7 cellular contexts compared by ENCODE assay signal in genomic region chr12:57458665-57459054, GRCh38. TPM values are rescaled to one million over a fixed set of nuclear protein-coding genes. Genes with fewer than 3 reads are reported as not detected.
DNase-seq lines count a peak whose midpoint lies in the region; ATAC-seq and TF ChIP-seq lines count a peak whose summit lies in the region.

No MANE protein-coding gene starts in this region.

- peaks cover 54% of the 10 kb centered on the region for H3K4me1 Mint-ChIP-seq in activated T-helper 1 cell treated with anti-CD3 and anti-CD28 coated beads, Interleukin-12 subunit alpha, Interleukin-12 subunit beta, Interleukin-2, Interleukin-4 antibody, amounts not matched to agents 30 ng/mL and 10 ng/mL and 1 ng/mL, durations not matched to agents 14 hours and 24 hours and 36 hours (ENCODE audit: low read depth)
- H3K4me1 Mint-ChIP-seq in stimulated activated naive B cell treated with anti-CD40 and anti-IgM and Interleukin-4, amounts not matched to agents 10 μg/mL and 1 μg/mL and 100 μg/mL, for 72 hours: peaks cover 53 to 83% of the 10 kb centered on the region in 2 donors

- WGBS in aorta, 2 donors: 28 to 29% methylated on average over 3 of the region's 3 CpGs

- H3K4me1 ChIP-seq in iPS-15b (ENCODE audit: control insufficient read depth, insufficient read depth, low read length): peaks cover 20% of the 10 kb centered on the region
- H3K4me1 ChIP-seq in aorta (ENCODE audit: control insufficient read depth in 1 of 2, insufficient read depth in 2 of 2, low read length in 2 of 2): no peaks in the 10 kb centered on the region

- H3K27me3 ChIP-seq in HL-60 (ENCODE audit: insufficient read depth, poor library complexity, severe bottlenecking): peaks cover 17% of the 10 kb centered on the region
- H3K27me3 ChIP-seq in iPS-15b (ENCODE audit: control insufficient read depth, insufficient read depth, low read length): no peaks in the 10 kb centered on the region
- H3K27me3 ChIP-seq in aorta (ENCODE audit: control insufficient read depth in 1 of 2, insufficient read depth in 2 of 2, low read length in 1 of 2): no peaks in the 10 kb centered on the region

- H3K4me3 Mint-ChIP-seq in activated T-helper 1 cell treated with anti-CD3 and anti-CD28 coated beads, Interleukin-12 subunit alpha, Interleukin-12 subunit beta, Interleukin-2, Interleukin-4 antibody, amounts not matched to agents 30 ng/mL and 10 ng/mL and 1 ng/mL, durations not matched to agents 14 hours and 24 hours and 36 hours: peak overlapping the region; percentile 94
- H3K4me3 Mint-ChIP-seq in stimulated activated naive B cell treated with anti-CD40 and anti-IgM and Interleukin-4, amounts not matched to agents 10 μg/mL and 1 μg/mL and 100 μg/mL, for 72 hours: peak overlapping the region; percentile 85 to 96

- H3K27ac ChIP-seq in HL-60 (replicated peaks) (no peak overlapping the region), aorta (ENCODE audit: low read depth in 1 of 2, low read length in 2 of 2) (no peak overlapping the region)

- H3K36me3 ChIP-seq in iPS-15b (ENCODE audit: control insufficient read depth, insufficient read depth, low read length) (no peaks in the 10 kb centered on the region), aorta (ENCODE audit: control insufficient read depth in 1 of 2, insufficient read depth in 2 of 2, low read length in 1 of 2) (no peaks in the 10 kb centered on the region)

- H3K9me3 ChIP-seq in iPS-15b (ENCODE audit: control insufficient read depth, insufficient read depth, low read length): no peaks in the 10 kb centered on the region
- H3K9me3 ChIP-seq in aorta (ENCODE audit: control insufficient read depth, low read length): no peaks in the 10 kb centered on the region

- peak overlapping the region; percentile 24 for H3K9ac ChIP-seq in iPS-15b (ENCODE audit: low read depth, low read length)

- intact Hi-C loops in activated T-helper 1 cell treated with anti-CD3 and anti-CD28 coated beads, Interleukin-12 subunit alpha, Interleukin-12 subunit beta, Interleukin-2, Interleukin-4 antibody, amounts not matched to agents 30 ng/mL and 10 ng/mL and 1 ng/mL, durations not matched to agents 14 hours and 24 hours and 36 hours (cut with micrococcal nuclease): loop anchor here (1.0 kb wide), 9 partner anchors 27 to 245 kb away; partner anchors contain the start of genes DCTN2, DDIT3 and R3HDM2
- intact Hi-C loops in aorta (cut with DNase I): no loop called here

- H3K27me3 Mint-ChIP-seq in activated T-helper 1 cell treated with anti-CD3 and anti-CD28 coated beads, Interleukin-12 subunit alpha, Interleukin-12 subunit beta, Interleukin-2, Interleukin-4 antibody, amounts not matched to agents 30 ng/mL and 10 ng/mL and 1 ng/mL, durations not matched to agents 14 hours and 24 hours and 36 hours (ENCODE audit: insufficient read depth): peaks cover 19% of the 10 kb centered on the region
- no peaks in the 10 kb centered on the region for H3K27me3 Mint-ChIP-seq in stimulated activated naive B cell treated with anti-CD40 and anti-IgM and Interleukin-4, amounts not matched to agents 10 μg/mL and 1 μg/mL and 100 μg/mL, for 72 hours

- H3K9me3 Mint-ChIP-seq in activated T-helper 1 cell treated with anti-CD3 and anti-CD28 coated beads, Interleukin-12 subunit alpha, Interleukin-12 subunit beta, Interleukin-2, Interleukin-4 antibody, amounts not matched to agents 30 ng/mL and 10 ng/mL and 1 ng/mL, durations not matched to agents 14 hours and 24 hours and 36 hours: no peaks in the 10 kb centered on the region
- H3K9me3 Mint-ChIP-seq in stimulated activated naive B cell treated with anti-CD40 and anti-IgM and Interleukin-4, amounts not matched to agents 10 μg/mL and 1 μg/mL and 100 μg/mL, for 72 hours: no peaks in the 10 kb centered on the region

- no peak for TF ChIP-seq CTCF in HL-60 (IDR thresholded peaks at IDR 0.05; ENCODE audit: insufficient read depth, low read length)

- H3K36me3 Mint-ChIP-seq in activated T-helper 1 cell treated with anti-CD3 and anti-CD28 coated beads, Interleukin-12 subunit alpha, Interleukin-12 subunit beta, Interleukin-2, Interleukin-4 antibody, amounts not matched to agents 30 ng/mL and 10 ng/mL and 1 ng/mL, durations not matched to agents 14 hours and 24 hours and 36 hours (ENCODE audit: low read depth): no peaks in the 10 kb centered on the region
- H3K36me3 Mint-ChIP-seq in stimulated activated naive B cell treated with anti-CD40 and anti-IgM and Interleukin-4, amounts not matched to agents 10 μg/mL and 1 μg/mL and 100 μg/mL, for 72 hours: peaks cover 0 to 3% of the 10 kb centered on the region in 2 donors

- H3K4me3 ChIP-seq in HL-60 (replicated peaks; ENCODE audit: insufficient read depth, low read length) (peak overlapping the region; percentile 60), iPS-15b (ENCODE audit: low read depth, low read length) (peak overlapping the region; percentile 71), aorta (ENCODE audit: low read length in 2 of 2) (no peak overlapping the region)

- no peak for DNase-seq in HL-60 (ENCODE audit: low read depth in 1 of 2, low spot score in 1 of 2)
- no peak for DNase-seq in activated T-helper 1 cell treated with anti-CD3 and anti-CD28 coated beads, Interleukin-12 subunit alpha, Interleukin-12 subunit beta, Interleukin-2, Interleukin-4 antibody, amounts not matched to agents 30 ng/mL and 10 ng/mL and 1 ng/mL, durations not matched to agents 14 hours and 24 hours and 36 hours (ENCODE audit: low spot score)
- no peak for DNase-seq in stimulated activated naive B cell treated with anti-CD40 and anti-IgM and Interleukin-4, amounts not matched to agents 10 μg/mL and 1 μg/mL and 100 μg/mL, for 72 hours
- no peak for DNase-seq in aorta

- H3K27ac Mint-ChIP-seq in activated T-helper 1 cell treated with anti-CD3 and anti-CD28 coated beads, Interleukin-12 subunit alpha, Interleukin-12 subunit beta, Interleukin-2, Interleukin-4 antibody, amounts not matched to agents 30 ng/mL and 10 ng/mL and 1 ng/mL, durations not matched to agents 14 hours and 24 hours and 36 hours: peak overlapping the region; percentile 93
- H3K27ac Mint-ChIP-seq in stimulated activated naive B cell treated with anti-CD40 and anti-IgM and Interleukin-4, amounts not matched to agents 10 μg/mL and 1 μg/mL and 100 μg/mL, for 72 hours: peak overlapping the region; percentile 99

- ATAC-seq in stimulated activated naive B cell treated with anti-CD40 and anti-IgM and Interleukin-4, amounts not matched to agents 10 μg/mL and 1 μg/mL and 100 μg/mL, for 72 hours (replicated peaks): no peak
- ATAC-seq in aorta (ENCODE audit: low FRiP score) (no peak), HG02588 (IDR thresholded peaks at IDR 0.05; ENCODE audit: unreplicated experiment) (no peak), GM21360 (IDR thresholded peaks at IDR 0.05; ENCODE audit: unreplicated experiment) (no peak)

RNA-seq across cellular contexts. Expression of gene GLI1, which starts 0.9 kb away (rescaled TPM):
- total RNA-seq in activated T-helper 1 cell treated with anti-CD3 and anti-CD28 coated beads, Interleukin-12 subunit alpha, Interleukin-12 subunit beta, Interleukin-2, Interleukin-4 antibody, amounts not matched to agents 30 ng/mL and 10 ng/mL and 1 ng/mL, durations not matched to agents 14 hours and 24 hours and 36 hours: 1.5 and 2.5 TPM in 2 replicates
- 10 to 100 TPM in 1 of 2 donors, 1 to 10 TPM in 1; 2.4 to 15.5 TPM for total RNA-seq in aorta
- polyA plus RNA-seq in aorta: 1 to 10 TPM in 1 of 2 donors, under 1 TPM in 1; 0.25 to 2.1 TPM

RNA-seq across cellular contexts. Expression of gene INHBE, which starts 3.6 kb away (rescaled TPM):
- total RNA-seq in activated T-helper 1 cell treated with anti-CD3 and anti-CD28 coated beads, Interleukin-12 subunit alpha, Interleukin-12 subunit beta, Interleukin-2, Interleukin-4 antibody, amounts not matched to agents 30 ng/mL and 10 ng/mL and 1 ng/mL, durations not matched to agents 14 hours and 24 hours and 36 hours: 0.22 and 0.41 TPM in 2 replicates
- not detected for total RNA-seq in aorta
- not detected for polyA plus RNA-seq in aorta

RNA-seq across cellular contexts. Expression of gene ARHGAP9, which starts 21.0 kb away (rescaled TPM):
- total RNA-seq in activated T-helper 1 cell treated with anti-CD3 and anti-CD28 coated beads, Interleukin-12 subunit alpha, Interleukin-12 subunit beta, Interleukin-2, Interleukin-4 antibody, amounts not matched to agents 30 ng/mL and 10 ng/mL and 1 ng/mL, durations not matched to agents 14 hours and 24 hours and 36 hours: 102 TPM in 2 replicates
- 10 to 100 TPM; 16.2 to 38.8 TPM for total RNA-seq in aorta
- 10 to 100 TPM in 1 of 2 donors, 1 to 10 TPM in 1; 5.5 to 21.2 TPM for polyA plus RNA-seq in aorta

RNA-seq across cellular contexts. Expression of gene INHBC, which starts 24.1 kb away (rescaled TPM):
- 0.15 TPM in 1 of 2 replicates, not detected in the other for total RNA-seq in activated T-helper 1 cell treated with anti-CD3 and anti-CD28 coated beads, Interleukin-12 subunit alpha, Interleukin-12 subunit beta, Interleukin-2, Interleukin-4 antibody, amounts not matched to agents 30 ng/mL and 10 ng/mL and 1 ng/mL, durations not matched to agents 14 hours and 24 hours and 36 hours
- total RNA-seq in aorta: not detected
- not detected for polyA plus RNA-seq in aorta

RNA-seq across cellular contexts. Expression of gene R3HDM2, which starts 27.8 kb away (rescaled TPM):
- 39.0 and 44.6 TPM in 2 replicates for total RNA-seq in activated T-helper 1 cell treated with anti-CD3 and anti-CD28 coated beads, Interleukin-12 subunit alpha, Interleukin-12 subunit beta, Interleukin-2, Interleukin-4 antibody, amounts not matched to agents 30 ng/mL and 10 ng/mL and 1 ng/mL, durations not matched to agents 14 hours and 24 hours and 36 hours
- total RNA-seq in aorta: 10 to 100 TPM; 55.8 to 75.4 TPM
- polyA plus RNA-seq in aorta: 10 to 100 TPM; 11.3 to 22.7 TPM

Comparison
In these comparisons a context has a peak if more than half of its experiments do, and no peak if none do; other contexts are left out.
1. H3K4me3 ChIP-seq: peak in HL-60 (single experiment) and iPS-15b (single experiment); none in aorta (0 of 2).